In the genomic region with DNA sequence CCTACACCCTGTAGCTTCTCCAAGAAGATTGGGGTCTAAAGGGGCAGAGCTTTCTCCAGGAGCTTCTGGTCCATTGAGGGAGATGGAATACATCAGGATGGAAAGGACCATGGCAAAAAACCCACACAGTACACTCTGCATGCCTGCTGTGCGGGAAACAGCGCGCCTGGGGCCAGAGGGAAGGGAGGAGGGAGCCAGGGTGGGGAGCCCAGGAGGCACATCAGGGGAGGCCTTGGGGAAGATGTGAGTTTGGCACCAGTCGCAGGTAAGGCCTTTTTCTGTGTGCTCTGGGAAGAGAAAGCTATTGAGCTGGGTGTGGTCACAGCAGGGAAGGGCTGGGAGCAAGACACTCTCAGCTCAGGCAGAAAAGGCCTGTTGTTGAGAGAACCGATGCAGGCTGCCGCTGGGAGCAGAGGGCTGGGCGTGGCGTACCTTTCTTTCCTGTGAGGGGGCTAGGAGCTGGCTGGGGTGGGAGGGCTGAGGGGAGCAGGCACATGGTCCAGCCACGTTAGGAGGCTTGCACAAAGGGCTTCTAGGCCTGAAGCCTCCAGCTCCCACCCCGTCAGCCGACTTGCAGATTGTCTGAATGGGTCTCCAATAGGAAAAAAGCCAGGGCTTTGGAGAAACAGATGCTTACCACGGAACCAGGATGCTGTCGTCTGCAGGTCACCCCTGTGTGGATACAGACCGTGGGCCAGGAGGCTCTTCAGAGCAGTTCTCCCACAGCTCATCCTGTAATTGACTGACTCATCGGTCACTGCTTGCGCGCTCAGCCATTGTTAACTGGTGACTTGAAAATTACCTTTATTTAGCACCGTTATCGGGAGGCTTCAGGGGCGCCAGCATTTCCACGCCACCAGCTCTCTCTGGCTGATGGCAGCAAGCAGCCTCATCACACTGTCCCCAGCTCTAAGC, we compare ENCODE assay signal across 18 cellular contexts.
DNase-seq lines count a peak whose midpoint lies in the region; ATAC-seq, FAIRE-seq and TF ChIP-seq lines count a peak whose summit lies in the region.
"Had no signal": no experiment of that assay in that cellular context is flagged by ENCODE, and none has a peak within 500 bp of the region (broad histone marks: within the 10 kb centered on the region; RNA-seq: fewer than 3 reads in every experiment).

No MANE protein-coding gene starts in this region.

- H3K23ac ChIP-seq in IMR-90 (ENCODE audit: low read depth, low read length) (no peak overlapping the region), H1 (ENCODE audit: insufficient read length) (no peak overlapping the region)

- peak overlapping the region; percentile 46; the same call in 1 of the 2 replicates for H2BK12ac ChIP-seq in H1 (ENCODE audit: low read depth, low read length)

- H3K36me3 ChIP-seq in IMR-90 (ENCODE audit: control insufficient read depth, insufficient read depth, low read length) (no peaks in the 10 kb centered on the region), H1 (ENCODE audit: control insufficient read depth in 2 of 4, insufficient read depth in 4 of 4, low read length in 3 of 4) (no peaks in the 10 kb centered on the region), spleen (no peaks in the 10 kb centered on the region)
- H3K36me3 ChIP-seq: BE2C had no signal

- H3K18ac ChIP-seq in IMR-90 (ENCODE audit: low read depth, low read length) (no peak overlapping the region), H1 (ENCODE audit: extremely low read depth, low read length) (peak overlapping the region; percentile 53; the same call in 1 of the 2 replicates)

- 87% methylated on average over 14 of the region's 21 CpGs; no CpG with 5 or more reads in 1 of the 2 experiments for WGBS in IMR-90 (ENCODE audit: extremely low coverage in 2 of 2, insufficient read length in 1 of 2), 2 experiments
- 70% methylated on average over 16 of the region's 21 CpGs; no CpG with 5 or more reads in 1 of the 2 experiments for WGBS in H1 (ENCODE audit: extremely low coverage in 1 of 2, insufficient coverage in 1 of 2, insufficient read length in 1 of 2, insufficient replicate concordance in 2 of 2, low coverage in 1 of 2, low lambda C conversion rate in 2 of 2, missing lambda C conversion rate in 1 of 2), 2 experiments
- WGBS in spleen, 5 donors = 82 to 91% (median 87%) methylated on average over 20 to 21 of the region's 21 CpGs

- no TSS peak for BruUV-seq in IMR-90 (replicated peaks; lab: Mats Ljungman, UMichigan)

- H3K27ac ChIP-seq in IMR-90 (ENCODE audit: insufficient read depth, low read length) (no peak overlapping the region), H1 (ENCODE audit: low read depth, low read length) (no peak overlapping the region), spleen (no peak overlapping the region)
- H3K27ac ChIP-seq: testis had no signal

- no peaks in the 10 kb centered on the region for H3K27me3 Mint-ChIP-seq in osteocyte (ENCODE audit: unreplicated experiment)

- no peak overlapping the region for H2AK9ac ChIP-seq in IMR-90 (replicated peaks; ENCODE audit: low read depth, low read length, poor library complexity)

- H3K4me1 Mint-ChIP-seq in osteocyte (ENCODE audit: unreplicated experiment) = peaks cover 7% of the 10 kb centered on the region
- H3K4me1 Mint-ChIP-seq: naive thymus-derived CD4-positive, alpha-beta T cell had no signal

- no peak overlapping the region for H3K4me3 ChIP-seq in IMR-90 (ENCODE audit: insufficient read depth, low read depth, low read length)
- H3K4me3 ChIP-seq in H1 (ENCODE audit: extremely low read depth in 1 of 4, insufficient read depth in 2 of 4, low read depth in 3 of 4, low read length in 4 of 4) = no peak overlapping the region
- H3K4me3 ChIP-seq in spleen = no peak overlapping the region
- H3K4me3 ChIP-seq: skin epidermis, testis had no signal

- no peaks in the 10 kb centered on the region for H3K23me2 ChIP-seq in H1 (ENCODE audit: low read depth, low read length)

- no peak overlapping the region for H3K56ac ChIP-seq in IMR-90 (ENCODE audit: extremely low read depth, insufficient read depth, low read length)
- H3K56ac ChIP-seq in H1 (replicated peaks; ENCODE audit: insufficient read length, low read depth, low read length) = no peak overlapping the region

- CTCF ChIA-PET in IMR-90 (lab: Yijun Ruan, JAX) (interaction anchor here (0.9 kb wide), 1 partner anchor 15 kb away, joined by 4 read pairs; no protein-coding TSS in a partner anchor), H1 (lab: Charles Lee; ENCODE audit: partially characterized antibody) (interaction anchor here (0.6 to 13.6 kb wide), 11 partner anchors 10 to 697 kb away, joined by 3 to 143 read pairs (median 4); no protein-coding TSS in a partner anchor)

- no peak for FAIRE-seq in H1 (lab: Jason Lieb, UNC)
- FAIRE-seq: colon, D721Med, frontal cortex had no signal

- in situ Hi-C loops in IMR-90 (cut with MboI; ENCODE audit: low sequenced_read_pairs) = no loop called here

- TF ChIP-seq CTCF in IMR-90 (conservative IDR thresholded peaks at IDR 0.05; ENCODE audit: low read depth, low read length) (no peak), H1 (IDR thresholded peaks at IDR 0.05; ENCODE audit: control extremely low read depth in 1 of 3, insufficient read depth in 1 of 3, low read depth in 1 of 3, low read length in 3 of 3) (no peak), spleen (IDR thresholded peaks at IDR 0.05 in 8 of 11, conservative IDR thresholded peaks at IDR 0.05 in 3 of 11) (no peak), osteocyte (IDR thresholded peaks at IDR 0.05) (no peak)

- no peaks in the 10 kb centered on the region for H4K20me1 ChIP-seq in IMR-90 (ENCODE audit: insufficient read depth, low read length)
- no peaks in the 10 kb centered on the region for H4K20me1 ChIP-seq in H1 (replicated peaks in 1 of 2; ENCODE audit: control insufficient read depth in 1 of 2, insufficient read depth in 2 of 2, low read length in 2 of 2)

- no peaks in the 10 kb centered on the region for H3K9me3 Mint-ChIP-seq in osteocyte (ENCODE audit: unreplicated experiment)

- H3K4ac ChIP-seq in IMR-90 (ENCODE audit: low read depth, low read length) (no peak overlapping the region), H1 (replicated peaks; ENCODE audit: insufficient read length, low read depth, low read length) (no peak overlapping the region)

- no peaks in the 10 kb centered on the region; a peak in 2 of 4 replicates for H3K79me1 ChIP-seq in IMR-90 (ENCODE audit: low read depth in 1 of 2, low read length in 2 of 2)
- H3K79me1 ChIP-seq in H1 (ENCODE audit: low read depth, low read length) = no peaks in the 10 kb centered on the region

- no peak for TF ChIP-seq EP300 in H1 (IDR thresholded peaks at IDR 0.05; ENCODE audit: borderline replicate concordance in 1 of 2, low read depth in 2 of 2, low read length in 2 of 2)

- intact Hi-C loops in IMR-90 (cut with micrococcal nuclease) = no loop called here
- intact Hi-C loops in spleen (cut with DNase I; ENCODE audit: low total_unique reads) = no loop called here

- dilution Hi-C loops in IMR-90 (cut with HindIII; ENCODE audit: low sequenced_read_pairs, unreplicated experiment) = no loop called here

- H3K27ac Mint-ChIP-seq in osteocyte (ENCODE audit: unreplicated experiment) = no peak overlapping the region
- H3K27ac Mint-ChIP-seq: naive thymus-derived CD4-positive, alpha-beta T cell had no signal

- H3K9me1 ChIP-seq in IMR-90 (ENCODE audit: insufficient read depth, low read length) = 0 out of 2 replicates have a peak, but pooled peaks cover 7% of the 10 kb centered on the region

- H3K36me3 Mint-ChIP-seq in osteocyte (ENCODE audit: unreplicated experiment) = no peaks in the 10 kb centered on the region
- H3K36me3 Mint-ChIP-seq: naive thymus-derived CD4-positive, alpha-beta T cell had no signal

- H3K14ac ChIP-seq in IMR-90 (replicated peaks; ENCODE audit: low read depth, low read length) = no peak overlapping the region
- no peak overlapping the region for H3K14ac ChIP-seq in H1 (ENCODE audit: insufficient read length)

- H2BK20ac ChIP-seq in IMR-90 (ENCODE audit: low read depth, low read length) (no peak overlapping the region), H1 (ENCODE audit: low read length) (0 out of 2 replicates have a peak overlapping the region, but pooled peaks have one; percentile 34)

- no peaks in the 10 kb centered on the region for H3K4me1 ChIP-seq in IMR-90 (ENCODE audit: control insufficient read depth, insufficient read depth, low read length)
- peaks cover 0 to 26% (median 13%) of the 10 kb centered on the region in 4 experiments; a peak in 5 of 7 replicates for H3K4me1 ChIP-seq in H1 (replicated peaks in 1 of 4; ENCODE audit: control insufficient read depth in 3 of 4, insufficient read depth in 4 of 4, low read length in 3 of 4)
- H3K4me1 ChIP-seq in spleen = no peaks in the 10 kb centered on the region
- H3K4me1 ChIP-seq: testis had no signal

- H2BK5ac ChIP-seq in IMR-90 (ENCODE audit: low read depth, low read length, poor library complexity, severe bottlenecking) (no peak overlapping the region), H1 (ENCODE audit: low read depth, low read length) (no peak overlapping the region)

- no peak overlapping the region for H4K8ac ChIP-seq in IMR-90 (ENCODE audit: low read depth in 2 of 2, low read length in 2 of 2)
- H4K8ac ChIP-seq in H1 (ENCODE audit: extremely low read depth, insufficient read depth, low read length) = no peak overlapping the region

- H4K5ac ChIP-seq in IMR-90 (ENCODE audit: low read depth, low read length) = no peak overlapping the region
- no peak overlapping the region for H4K5ac ChIP-seq in H1 (ENCODE audit: insufficient read length, low read depth, low read length)

- H2AFZ ChIP-seq in IMR-90 (replicated peaks; ENCODE audit: low read length, poor library complexity) (no peak overlapping the region), H1 (ENCODE audit: low read length) (0 out of 2 replicates have a peak overlapping the region, but pooled peaks have one; percentile 16)

- H3K4me2 ChIP-seq in IMR-90 (ENCODE audit: low read depth, low read length) = no peak overlapping the region
- H3K4me2 ChIP-seq in H1 (ENCODE audit: insufficient read depth in 1 of 2, low read depth in 2 of 2, low read length in 2 of 2) = peak overlapping the region in 1 of 2 experiments; percentile 5; a peak in 1 of 4 replicates

- H3K9ac ChIP-seq in IMR-90 (ENCODE audit: low read depth, low read length) = no peak overlapping the region
- no peak overlapping the region for H3K9ac ChIP-seq in H1 (replicated peaks in 1 of 4; ENCODE audit: extremely low read depth in 1 of 4, low read depth in 3 of 4, low read length in 3 of 4)

- no peak overlapping the region for H3K4me3 Mint-ChIP-seq in osteocyte (ENCODE audit: unreplicated experiment)
- H3K4me3 Mint-ChIP-seq: naive thymus-derived CD4-positive, alpha-beta T cell had no signal

- POLR2A ChIA-PET in IMR-90 (lab: Charles Lee; ENCODE audit: unreplicated experiment) = no interaction called here
- POLR2A ChIA-PET in H1 (lab: Charles Lee; ENCODE audit: partially characterized antibody) = no interaction called here

- TF ChIP-seq POLR2A in IMR-90 (IDR thresholded peaks at IDR 0.05; ENCODE audit: low read depth, low read length) (no peak), H1 (IDR thresholded peaks at IDR 0.05; ENCODE audit: control extremely low read depth in 1 of 2, low read depth in 2 of 2, low read length in 2 of 2) (no peak), spleen (IDR thresholded peaks at IDR 0.05) (no peak)

- H2BK120ac ChIP-seq in IMR-90 (ENCODE audit: low read depth, low read length) (no peak overlapping the region), H1 (replicated peaks; ENCODE audit: low read depth, low read length) (no peak overlapping the region)

- H2BK15ac ChIP-seq in IMR-90 (ENCODE audit: low read depth, low read length) = no peak overlapping the region
- peak overlapping the region; percentile 83; the same call in 1 of the 2 replicates for H2BK15ac ChIP-seq in H1 (ENCODE audit: low read length)

- no peak for ATAC-seq in IMR-90 (ENCODE audit: low read depth)
- no peak for ATAC-seq in GM19397 (IDR thresholded peaks at IDR 0.05; ENCODE audit: unreplicated experiment)
- ATAC-seq: naive thymus-derived CD4-positive, alpha-beta T cell; Panc1 had no signal

- no peak for TF ChIP-seq RAD21 in IMR-90 (IDR thresholded peaks at IDR 0.05; ENCODE audit: low read length)
- TF ChIP-seq RAD21 in H1 (IDR thresholded peaks at IDR 0.05 in 1 of 2, conservative IDR thresholded peaks at IDR 0.05 in 1 of 2; ENCODE audit: low read depth in 2 of 2, low read length in 2 of 2) = no peak

- H3K79me2 ChIP-seq in H1 (ENCODE audit: control insufficient read depth in 1 of 2, insufficient read depth in 2 of 2, low read length in 2 of 2) = no peaks in the 10 kb centered on the region

- H3K9me3 ChIP-seq in IMR-90 (ENCODE audit: control insufficient read depth, insufficient read depth, low read length) (no peaks in the 10 kb centered on the region), H1 (ENCODE audit: insufficient read depth in 2 of 2, low read depth in 1 of 2, low read length in 1 of 2) (no peaks in the 10 kb centered on the region), spleen (no peaks in the 10 kb centered on the region)
- H3K9me3 ChIP-seq: BE2C, testis had no signal

- H2AK5ac ChIP-seq in IMR-90 (ENCODE audit: low read depth, low read length) (no peak overlapping the region), H1 (ENCODE audit: low read depth, low read length) (peak overlapping the region; percentile 42; the same call in 1 of the 2 replicates)

- no peaks in the 10 kb centered on the region for H3K27me3 ChIP-seq in IMR-90 (ENCODE audit: control insufficient read depth, insufficient read depth, low read length)
- H3K27me3 ChIP-seq in H1 (replicated peaks in 1 of 4; ENCODE audit: control insufficient read depth in 3 of 4, extremely low read depth in 1 of 4, insufficient read depth in 3 of 4, low read length in 3 of 4) = no peaks in the 10 kb centered on the region
- no peaks in the 10 kb centered on the region for H3K27me3 ChIP-seq in spleen (replicated peaks in 1 of 7)
- H3K27me3 ChIP-seq: BE2C, testis had no signal

- H4K91ac ChIP-seq in IMR-90 (ENCODE audit: insufficient read depth, low read depth, low read length) (no peak overlapping the region), H1 (replicated peaks; ENCODE audit: insufficient read length, low read length) (peak overlapping the region; percentile 2)

- peak; percentile 12 for DNase-seq in IMR-90
- DNase-seq in NCI-H2227 treated with DMSO at 0.1 percent for 48 hours (lab: John Stamatoyannopoulos, UW) = peak; percentile 30
- no peak for DNase-seq in H1 (ENCODE audit: low read depth in 1 of 2, low spot score in 2 of 2)
- DNase-seq in spleen = peak; percentile 52
- no peak for DNase-seq in NOMO-1 treated with DMSO at 0.1 percent for 48 hours (lab: John Stamatoyannopoulos, UW; ENCODE audit: unreplicated experiment)
- no peak for DNase-seq in osteocyte (ENCODE audit: extremely low spot score, unreplicated experiment)
- DNase-seq: activated CD4-positive, alpha-beta T cell treated with anti-CD3 and anti-CD28 coated beads, Interleukin-2, amount 50 U/mL, for 4 hours; activated naive CD4-positive, alpha-beta T cell treated with anti-CD3 and anti-CD28 coated beads, Interleukin-2, amount 50 U/mL, for 16 hours; BE2C; MV-4-11; naive thymus-derived CD4-positive, alpha-beta T cell; testis had no signal

Comparison
In these comparisons a context has a peak if more than half of its experiments do, and no peak if none do; other contexts are left out.
1. DNase-seq: peak in IMR-90 (single experiment), NCI-H2227 treated with DMSO at 0.1 percent for 48 hours (single experiment) and spleen (single experiment); none in H1 (0 of 2), NOMO-1 treated with DMSO at 0.1 percent for 48 hours (single experiment) and osteocyte (single experiment).